Comparison of ENCODE assay signal across 11 cellular contexts in genomic region chr3:69197922-69198540, GRCh38.
DNase-seq lines count a peak whose midpoint lies in the region; ATAC-seq and TF ChIP-seq lines count a peak whose summit lies in the region.
"Had no signal": no experiment of that assay in that cellular context is flagged by ENCODE, and none has a peak within 500 bp of the region (broad histone marks: within the 10 kb centered on the region; RNA-seq: fewer than 3 reads in every experiment).

No MANE protein-coding gene starts in this region.

- H3K27me3 Mint-ChIP-seq in CD14-positive monocyte (ENCODE audit: low read depth in 3 of 3), result no peaks in the 10 kb centered on the region

- H3K4me3 Mint-ChIP-seq in CD14-positive monocyte, result no peak overlapping the region

- H3K27ac ChIP-seq in neutrophil (peak overlapping the region; percentile 78), prostate gland (peak overlapping the region in 1 of 2 donors; percentile 37)
- H3K27ac ChIP-seq: thyroid gland had no signal

- H3K36me3 ChIP-seq in neutrophil (peaks cover 32% of the 10 kb centered on the region), prostate gland (no peaks in the 10 kb centered on the region)
- H3K36me3 ChIP-seq: HAP-1 had no signal

- H3K4me1 ChIP-seq in neutrophil (ENCODE audit: control insufficient read depth in 1 of 2, insufficient read depth in 1 of 2, low read depth in 1 of 2, low read length in 1 of 2) (peaks cover 49 to 53% of the 10 kb centered on the region in 2 experiments), prostate gland (replicated peaks) (no peaks in the 10 kb centered on the region)

- H3K4me3 ChIP-seq in neutrophil (ENCODE audit: low read depth in 1 of 2, low read length in 1 of 2), result peak overlapping the region in 1 of 2 experiments; percentile 9
- H3K4me3 ChIP-seq in prostate gland, result peak overlapping the region in 1 of 2 donors; percentile 44
- H3K4me3 ChIP-seq: HAP-1, thyroid gland had no signal

- 94% methylated on average over 8 of the region's 8 CpGs for WGBS in prostate gland

- peak; percentile 59 to 69 for DNase-seq in activated CD4-positive, alpha-beta T cell treated with anti-CD3 and anti-CD28 coated beads for 4 hours
- peak; percentile 84 for DNase-seq in activated effector memory CD4-positive, alpha-beta T cell treated with anti-CD3 and anti-CD28 coated beads, Interleukin-2, amount 50 U/mL, for 16 hours
- DNase-seq in stimulated activated naive CD8-positive, alpha-beta T cell treated with anti-CD3 and anti-CD28 coated beads, Interleukin-15, Interleukin-2, amounts not matched to agents 100 U/mL and 50 U/mL, for 24 hours, result peak; percentile 60
- DNase-seq in NCI-H2171 treated with DMSO at 0.1 percent for 48 hours (lab: John Stamatoyannopoulos, UW) (no peak), nucleus accumbens (lab: John Stamatoyannopoulos, UW) (no peak), prostate gland (ENCODE audit: low spot score) (no peak), CD14-positive monocyte (ENCODE audit: low spot score) (no peak)
- DNase-seq: NCI-H1436, thyroid gland had no signal

- H3K9me3 ChIP-seq in neutrophil (no peaks in the 10 kb centered on the region), prostate gland (no peaks in the 10 kb centered on the region)
- H3K9me3 ChIP-seq: thyroid gland had no signal

- no peak overlapping the region for H3K27ac Mint-ChIP-seq in CD14-positive monocyte

- intact Hi-C loops in prostate gland (cut with DNase I), result no loop called here
- intact Hi-C loops in CD14-positive monocyte (cut with micrococcal nuclease), result no loop called here

- ATAC-seq in stimulated activated naive CD8-positive, alpha-beta T cell treated with anti-CD3 and anti-CD28 coated beads, Interleukin-15, Interleukin-2, amounts not matched to agents 100 U/mL and 50 U/mL, for 24 hours, result peak; percentile 84

- no peaks in the 10 kb centered on the region for H3K9me3 Mint-ChIP-seq in CD14-positive monocyte

- no peak for TF ChIP-seq POLR2A in prostate gland (IDR thresholded peaks at IDR 0.05)

- H3K27me3 ChIP-seq in neutrophil (no peaks in the 10 kb centered on the region), prostate gland (replicated peaks; ENCODE audit: insufficient read depth) (no peaks in the 10 kb centered on the region)
- H3K27me3 ChIP-seq: thyroid gland had no signal

- peaks cover 4% of the 10 kb centered on the region for H3K4me1 Mint-ChIP-seq in CD14-positive monocyte

- H3K36me3 Mint-ChIP-seq in CD14-positive monocyte, result peaks cover 46 to 62% of the 10 kb centered on the region in 2 donors

- no peak for TF ChIP-seq CTCF in neutrophil (IDR thresholded peaks at IDR 0.05)
- TF ChIP-seq CTCF in prostate gland (IDR thresholded peaks at IDR 0.05), result no peak
- no peak for TF ChIP-seq CTCF in CD14-positive monocyte (IDR thresholded peaks at IDR 0.05)

Comparison
In these comparisons a context has a peak if more than half of its experiments do, and no peak if none do; other contexts are left out.
1. DNase-seq: peak in activated CD4-positive, alpha-beta T cell treated with anti-CD3 and anti-CD28 coated beads for 4 hours (2 of 2), activated effector memory CD4-positive, alpha-beta T cell treated with anti-CD3 and anti-CD28 coated beads, Interleukin-2, amount 50 U/mL, for 16 hours (single experiment) and stimulated activated naive CD8-positive, alpha-beta T cell treated with anti-CD3 and anti-CD28 coated beads, Interleukin-15, Interleukin-2, amounts not matched to agents 100 U/mL and 50 U/mL, for 24 hours (single experiment); none in NCI-H2171 treated with DMSO at 0.1 percent for 48 hours (single experiment), nucleus accumbens (0 of 56), prostate gland (single experiment) and CD14-positive monocyte (single experiment).